Comparison of ENCODE assay signal across 8 cellular contexts in the genomic region with DNA sequence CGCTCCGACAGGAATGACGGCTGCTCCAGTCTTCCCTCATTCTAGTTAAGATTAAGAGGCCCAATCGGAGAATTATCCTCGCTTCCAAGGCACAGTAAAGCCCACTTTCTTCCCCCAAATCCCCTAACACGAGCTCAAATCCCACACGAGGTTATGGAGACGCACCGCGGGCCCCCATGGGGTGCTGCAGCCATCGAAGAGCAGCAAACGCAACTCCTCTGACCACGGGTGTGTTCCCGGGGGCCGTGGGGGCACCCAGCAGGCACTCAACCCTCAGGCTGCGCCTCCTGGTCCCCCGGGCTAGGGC. TPM values are rescaled to one million over a fixed set of nuclear protein-coding genes. Genes with fewer than 3 reads are reported as not detected.
DNase-seq lines count a peak whose midpoint lies in the region; ATAC-seq, FAIRE-seq and TF ChIP-seq lines count a peak whose summit lies in the region.

No MANE protein-coding gene starts in this region.

- H3K27me3 Mint-ChIP-seq in CD8-positive, alpha-beta T cell (ENCODE audit: low read depth) = no peaks in the 10 kb centered on the region
- no peaks in the 10 kb centered on the region for H3K27me3 Mint-ChIP-seq in T-helper 17 cell

- peak overlapping the region; percentile 92 for H3K4me3 Mint-ChIP-seq in CD8-positive, alpha-beta T cell
- H3K4me3 Mint-ChIP-seq in T-helper 17 cell = peak overlapping the region; percentile 93

- H3K36me3 ChIP-seq in CD8-positive, alpha-beta T cell (ENCODE audit: insufficient read depth, low read length) = peaks cover 22% of the 10 kb centered on the region
- peaks cover 0 to 3% of the 10 kb centered on the region in 2 donors for H3K36me3 ChIP-seq in small intestine (ENCODE audit: control insufficient read depth in 2 of 2, insufficient read depth in 2 of 2, low read length in 2 of 2)

- H3K9me3 ChIP-seq in CD8-positive, alpha-beta T cell (ENCODE audit: low read length) = no peaks in the 10 kb centered on the region
- H3K9me3 ChIP-seq in T-helper 17 cell (ENCODE audit: control insufficient read depth, low read length, poor library complexity, severe bottlenecking) (no peaks in the 10 kb centered on the region), small intestine (ENCODE audit: control insufficient read depth, low read depth) (no peaks in the 10 kb centered on the region)

- FAIRE-seq in small intestine (lab: Jason Lieb, UNC) = no peak

- H3K9me3 Mint-ChIP-seq in CD8-positive, alpha-beta T cell = no peaks in the 10 kb centered on the region

- H3K4me1 Mint-ChIP-seq in CD8-positive, alpha-beta T cell (ENCODE audit: low read depth) = peaks cover 27% of the 10 kb centered on the region
- H3K4me1 Mint-ChIP-seq in T-helper 17 cell = peaks cover 28% of the 10 kb centered on the region

- POLR2A ChIA-PET in CD8-positive, alpha-beta T cell (lab: Charles Lee) = no interaction called here

- peaks cover 42% of the 10 kb centered on the region for H3K36me3 Mint-ChIP-seq in CD8-positive, alpha-beta T cell
- no peaks in the 10 kb centered on the region for H3K36me3 Mint-ChIP-seq in T-helper 17 cell (ENCODE audit: low read depth)

- no peak for TF ChIP-seq CTCF in CD8-positive, alpha-beta T cell (IDR thresholded peaks at IDR 0.05)

- CTCF ChIA-PET in CD8-positive, alpha-beta T cell (lab: Charles Lee) = interaction anchor here (3.6 kb wide), 1 partner anchor 8 kb away, joined by 14 read pairs; no protein-coding TSS in a partner anchor

- WGBS in small intestine, 3 donors = 1 to 3% (median 1%) methylated on average over 17 of the region's 17 CpGs

- peak overlapping the region; percentile 76 for H3K27ac ChIP-seq in CD8-positive, alpha-beta T cell (ENCODE audit: low read depth, low read length)
- peak overlapping the region in 1 of 2 donors; percentile 72 for H3K27ac ChIP-seq in small intestine (ENCODE audit: low read depth in 1 of 2, low read length in 1 of 2)

- no peak for DNase-seq in CD8-positive, alpha-beta T cell
- no peak for DNase-seq in T-helper 17 cell
- no peak for DNase-seq in left ventricle myocardium superior
- DNase-seq in small intestine = no peak
- DNase-seq in NCI-H82 treated with DMSO at 0.1 percent for 48 hours (lab: John Stamatoyannopoulos, UW; ENCODE audit: unreplicated experiment) = no peak
- DNase-seq in stimulated activated naive CD4-positive, alpha-beta T cell treated with Interleukin-2 at 50 U/mL for 16 hours (lab: John Stamatoyannopoulos, UW) = no peak
- no peak for DNase-seq in stimulated activated CD4-positive, alpha-beta T cell treated with anti-CD3 and anti-CD28 coated beads, Interleukin-2, amount 100 ng/mL, for 48 hours

- peak overlapping the region; percentile 93 for H3K4me3 ChIP-seq in CD8-positive, alpha-beta T cell (ENCODE audit: low read depth, low read length)
- peak overlapping the region; percentile 91 for H3K4me3 ChIP-seq in small intestine (ENCODE audit: low read depth in 1 of 2, low read length in 2 of 2)

- H3K4me1 ChIP-seq in CD8-positive, alpha-beta T cell (ENCODE audit: insufficient read depth, low read length) = peaks cover 16% of the 10 kb centered on the region
- peaks cover 4 to 8% of the 10 kb centered on the region in 2 donors for H3K4me1 ChIP-seq in small intestine (ENCODE audit: control insufficient read depth in 2 of 2, insufficient read depth in 1 of 2, low read depth in 1 of 2, low read length in 1 of 2)

- H3K27me3 ChIP-seq in CD8-positive, alpha-beta T cell (ENCODE audit: insufficient read depth, low read length) = no peaks in the 10 kb centered on the region
- H3K27me3 ChIP-seq in small intestine (ENCODE audit: control insufficient read depth in 2 of 2, insufficient read depth in 2 of 2, low read length in 2 of 2) = no peaks in the 10 kb centered on the region

- ATAC-seq in CD8-positive, alpha-beta T cell = peak; percentile 30
- peak; percentile 18 for ATAC-seq in HG02678 (IDR thresholded peaks at IDR 0.05; ENCODE audit: unreplicated experiment)
- peak; percentile 20 for ATAC-seq in T-helper 17 cell
- peak; percentile 7 for ATAC-seq in left ventricle myocardium superior

- peak overlapping the region; percentile 89 for H3K27ac Mint-ChIP-seq in CD8-positive, alpha-beta T cell
- H3K27ac Mint-ChIP-seq in T-helper 17 cell = peak overlapping the region; percentile 88

- intact Hi-C loops in CD8-positive, alpha-beta T cell (cut with DNase I, micrococcal nuclease) = loop anchor here (1.0 to 5.0 kb wide), 3 partner anchors 110 to 733 kb away; partner anchors contain the start of genes NDUFA10 (in 2 of the 2), GPC1 (in 1 of the 2) and HDAC4 (in 1 of the 2)
- intact Hi-C loops in left ventricle myocardium superior (cut with micrococcal nuclease) = no loop called here

RNA-seq across cellular contexts. Expression of gene COPS9, which starts 0.4 kb away (rescaled TPM):
- 10 to 100 TPM; 56.4 to 59.6 TPM for total RNA-seq in CD8-positive, alpha-beta T cell
- total RNA-seq in T-helper 17 cell = 10 to 100 TPM; 65.0 to 74.0 TPM
- total RNA-seq in left ventricle myocardium superior = 204 TPM
- 100 to 1,000 TPM; 258 to 394 (median 382) TPM for polyA plus RNA-seq in small intestine

RNA-seq across cellular contexts. Expression of gene OTOS, which starts 4.8 kb away (rescaled TPM):
- total RNA-seq in CD8-positive, alpha-beta T cell = not detected
- total RNA-seq in T-helper 17 cell = not detected
- not detected for total RNA-seq in left ventricle myocardium superior
- not detected for polyA plus RNA-seq in small intestine
